Comparison of ENCODE assay signal across 8 cellular contexts in the genomic region with DNA sequence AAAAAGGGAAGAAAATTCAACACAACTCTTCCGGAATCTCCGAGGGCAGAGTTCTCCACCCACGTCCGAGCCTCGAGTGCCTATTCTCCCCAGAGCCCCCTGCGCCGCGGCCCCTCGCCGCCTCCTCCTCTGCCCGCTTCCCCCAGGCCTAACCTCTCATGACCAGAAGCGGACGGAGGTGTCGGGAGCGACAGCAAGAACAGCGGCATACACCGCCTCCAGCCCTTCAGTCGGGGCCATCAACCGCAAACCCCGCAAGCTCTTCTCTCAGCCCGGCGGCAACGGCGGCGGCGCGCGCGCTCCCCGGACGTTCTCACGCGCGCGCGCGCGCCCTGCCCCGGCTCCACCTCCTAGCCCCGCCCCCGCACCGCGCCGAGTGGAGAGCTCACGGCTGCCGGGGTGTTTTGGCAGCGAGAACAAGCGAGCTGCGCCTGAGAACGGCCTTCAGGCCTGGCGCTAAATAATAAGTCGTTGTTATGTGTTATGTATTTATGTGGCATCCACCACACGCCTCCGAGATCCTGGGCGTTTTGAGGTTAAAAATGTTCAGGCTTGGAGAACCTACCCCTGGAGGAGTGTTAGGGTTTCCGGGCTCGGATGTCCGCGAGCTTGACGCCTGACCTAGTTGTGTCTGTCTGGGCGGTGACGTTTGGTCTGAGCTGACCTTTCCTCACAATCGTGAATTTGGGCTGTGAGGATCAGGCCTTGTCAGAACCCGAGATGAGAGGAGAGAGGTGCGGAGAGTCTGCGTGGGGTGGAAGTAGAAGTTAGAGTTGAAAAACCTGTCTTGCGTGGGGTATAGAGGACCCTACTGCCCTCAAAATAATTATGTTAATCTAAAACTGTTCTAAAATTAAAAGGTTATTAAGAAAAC. TPM values are rescaled to one million over a fixed set of nuclear protein-coding genes. Genes with fewer than 3 reads are reported as not detected.
DNase-seq lines count a peak whose midpoint lies in the region; ATAC-seq and TF ChIP-seq lines count a peak whose summit lies in the region.

TSS of gene RNFT1 (minus strand) at position 286 of the 874 bp plus-strand sequence. CDS start at position 209, 77 bp downstream.

- DNase-seq in GM10266 (ENCODE audit: extremely low spot score) (peak; percentile 92), NCI-H146 treated with DMSO at 0.1 percent for 48 hours (lab: John Stamatoyannopoulos, UW; ENCODE audit: unreplicated experiment) (peak; percentile 60), anterior cingulate cortex (lab: John Stamatoyannopoulos, UW) (peak in 57 of 58 donors; percentile 43 to 90 (median 79)), left ventricle myocardium superior (peak; percentile 97), prostate gland (ENCODE audit: low spot score) (peak; percentile 88), upper lobe of right lung (peak; percentile 97)

- peak; percentile 76 for TF ChIP-seq POLR2A in prostate gland (IDR thresholded peaks at IDR 0.05)

- no peaks in the 10 kb centered on the region for H3K36me3 ChIP-seq in prostate gland
- no peaks in the 10 kb centered on the region for H3K36me3 ChIP-seq in upper lobe of right lung

- TF ChIP-seq CTCF in GM10266 (IDR thresholded peaks at IDR 0.05; ENCODE audit: control insufficient read depth, insufficient read depth, low read depth, missing control alignments) (no peak), prostate gland (IDR thresholded peaks at IDR 0.05) (no peak), upper lobe of right lung (IDR thresholded peaks at IDR 0.05) (no peak)

- H3K27ac ChIP-seq in prostate gland: peak within 1 kb of the TSS; percentile 96
- H3K27ac ChIP-seq in upper lobe of right lung: peak within 1 kb of the TSS; percentile 95

- ATAC-seq in HG02759 (IDR thresholded peaks at IDR 0.05; ENCODE audit: unreplicated experiment) (peak; percentile 90), left ventricle myocardium superior (peak; percentile 99), upper lobe of right lung (peak; percentile 98)

- H3K27me3 ChIP-seq in prostate gland (replicated peaks; ENCODE audit: insufficient read depth): no peaks in the 10 kb centered on the region
- no peaks in the 10 kb centered on the region for H3K27me3 ChIP-seq in upper lobe of right lung

- 3% methylated on average over 63 of the region's 67 CpGs for WGBS in prostate gland

- intact Hi-C loops in T-helper 2 cell treated with Interferon-gamma antibody and Interleukin-4, amounts not matched to agents 100 ng/mL and 5 ng/mL, for 36 hours (cut with micrococcal nuclease): loop anchor here (5.0 to 10.0 kb wide), 2 partner anchors 70 to 217 kb away; partner anchors contain the start of genes RPS6KB1 and TUBD1
- intact Hi-C loops in left ventricle myocardium superior (cut with micrococcal nuclease): no loop called here
- intact Hi-C loops in prostate gland (cut with DNase I): no loop called here
- intact Hi-C loops in upper lobe of right lung (cut with DNase I): no loop called here

- H3K4me1 ChIP-seq in prostate gland (replicated peaks) (no peaks in the 10 kb centered on the region), upper lobe of right lung (peaks cover 16% of the 10 kb centered on the region)

- H3K9me3 ChIP-seq in prostate gland: no peaks in the 10 kb centered on the region
- no peaks in the 10 kb centered on the region for H3K9me3 ChIP-seq in upper lobe of right lung

- H3K4me3 ChIP-seq in prostate gland (peak within 1 kb of the TSS; percentile 85 to 86), upper lobe of right lung (peak within 1 kb of the TSS; percentile 90)

RNA-seq across cellular contexts. Expression of gene RNFT1, which starts in this region (rescaled TPM):
- total RNA-seq in T-helper 2 cell treated with Interferon-gamma antibody and Interleukin-4, amounts not matched to agents 100 ng/mL and 5 ng/mL, for 36 hours: 18.4 and 20.8 TPM in 2 replicates
- total RNA-seq in left ventricle myocardium superior (17.2 TPM), prostate gland (10 to 100 TPM; 16.8 to 24.7 TPM), upper lobe of right lung (30.1 TPM)

Comparison
In these comparisons a context has a peak if more than half of its experiments do, and no peak if none do; other contexts are left out.
1. Peak in every context shown above with its lines: DNase-seq, ATAC-seq, H3K4me3 ChIP-seq and H3K27ac ChIP-seq.